17 cellular contexts compared by ENCODE assay signal in the genomic region with DNA sequence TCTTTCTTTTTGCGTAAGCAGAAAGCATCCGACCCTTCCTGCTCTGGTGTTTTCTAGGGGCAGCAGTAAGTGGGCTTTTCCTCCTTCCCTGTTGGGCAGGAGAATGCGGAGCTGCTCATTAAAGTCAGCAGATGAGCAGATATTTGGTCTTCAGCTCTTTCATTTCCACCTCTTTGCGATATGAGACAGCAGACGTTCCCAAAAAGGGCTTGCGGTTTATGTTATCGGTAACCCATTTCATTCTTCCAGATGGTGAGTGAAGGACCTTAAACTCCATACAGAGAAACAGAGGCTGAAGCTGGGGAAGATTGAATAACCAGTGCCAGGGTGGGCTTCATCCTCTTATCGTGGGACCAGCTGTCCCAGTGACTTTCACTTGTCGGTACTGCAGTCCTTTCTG. TPM values are rescaled to one million over a fixed set of nuclear protein-coding genes. Genes with fewer than 3 reads are reported as not detected.
A peak's percentile ranks its signal among the peaks of the same experiment; 100 is the strongest.
DNase-seq lines count a peak whose midpoint lies in the region; ATAC-seq and TF ChIP-seq lines count a peak whose summit lies in the region.
"Had no signal": no experiment of that assay in that cellular context is flagged by ENCODE, and none has a peak within 500 bp of the region (broad histone marks: within the 10 kb centered on the region; RNA-seq: fewer than 3 reads in every experiment).

No MANE protein-coding gene starts in this region.

- no peaks in the 10 kb centered on the region for H3K36me3 ChIP-seq in esophagus squamous epithelium
- H3K36me3 ChIP-seq in spleen, result peaks cover 0 to 6% (median 0%) of the 10 kb centered on the region in 6 donors

- TF ChIP-seq CTCF in GM12864 (IDR thresholded peaks at IDR 0.05; ENCODE audit: low read depth, low read length, missing control alignments) (no peak), RWPE1 (conservative IDR thresholded peaks at IDR 0.05; ENCODE audit: low read depth) (no peak), esophagus squamous epithelium (IDR thresholded peaks at IDR 0.05) (no peak), progenitor cell of endocrine pancreas (IDR thresholded peaks at IDR 0.05; ENCODE audit: unreplicated experiment) (no peak), spleen (IDR thresholded peaks at IDR 0.05 in 8 of 11, conservative IDR thresholded peaks at IDR 0.05 in 3 of 11) (no peak)

- H3K9me3 ChIP-seq in esophagus squamous epithelium, result no peaks in the 10 kb centered on the region
- peaks cover 0 to 20% (median 16%) of the 10 kb centered on the region in 8 donors for H3K9me3 ChIP-seq in spleen
- H3K9me3 ChIP-seq: SK-N-SH had no signal

- peak overlapping the region; percentile 42 for H3K4me3 Mint-ChIP-seq in progenitor cell of endocrine pancreas (ENCODE audit: low read depth)
- H3K4me3 Mint-ChIP-seq: CD8-positive, alpha-beta memory T cell; neural crest cell had no signal

- H3K4me1 Mint-ChIP-seq in progenitor cell of endocrine pancreas (ENCODE audit: low read depth), result peaks cover 61% of the 10 kb centered on the region

- peaks cover 13% of the 10 kb centered on the region for H3K36me3 Mint-ChIP-seq in progenitor cell of endocrine pancreas (ENCODE audit: insufficient read depth)

- H3K9me3 Mint-ChIP-seq in progenitor cell of endocrine pancreas (ENCODE audit: low read depth), result peaks cover 3% of the 10 kb centered on the region

- POLR2A ChIA-PET in RWPE1 (lab: Yijun Ruan, JAX; ENCODE audit: low non-redundant PET), result no interaction called here

- H3K27me3 ChIP-seq in esophagus squamous epithelium (no peaks in the 10 kb centered on the region), spleen (replicated peaks in 1 of 7) (no peaks in the 10 kb centered on the region)

- no peaks in the 10 kb centered on the region for H3K27me3 Mint-ChIP-seq in progenitor cell of endocrine pancreas

- intact Hi-C loops in esophagus squamous epithelium (cut with DNase I), result no loop called here
- intact Hi-C loops in spleen (cut with DNase I; ENCODE audit: low total_unique reads), result no loop called here

- peaks cover 32 to 89% (median 52%) of the 10 kb centered on the region in 3 donors for H3K4me1 ChIP-seq in esophagus squamous epithelium
- H3K4me1 ChIP-seq in spleen, result peaks cover 23 to 48% (median 40%) of the 10 kb centered on the region in 6 donors

- H3K27ac Mint-ChIP-seq in progenitor cell of endocrine pancreas, result peak overlapping the region; percentile 99

- DNase-seq in GM12864 (ENCODE audit: low read depth) (no peak), RWPE1 (ENCODE audit: low spot score) (no peak), esophagus squamous epithelium (lab: John Stamatoyannopoulos, UW) (no peak), progenitor cell of endocrine pancreas (ENCODE audit: low spot score, unreplicated experiment) (no peak), amniotic stem cell (lab: John Stamatoyannopoulos, UW) (no peak), GM19240 (ENCODE audit: insufficient read length, low spot score) (no peak), spleen (no peak)
- DNase-seq: activated CD4-positive, alpha-beta T cell treated with anti-CD3 and anti-CD28 coated beads for 48 hours; CD8-positive, alpha-beta memory T cell; EL; GM23248; NCI-H2107; NCI-H748 treated with DMSO at 0.1 percent for 48 hours; SK-N-SH had no signal

- TF ChIP-seq POLR2A in esophagus squamous epithelium (IDR thresholded peaks at IDR 0.05) (no peak), spleen (IDR thresholded peaks at IDR 0.05) (no peak)

- ATAC-seq in HG02763 (IDR thresholded peaks at IDR 0.05; ENCODE audit: unreplicated experiment), result no peak

- peak overlapping the region; percentile 36 for H3K4me3 ChIP-seq in GM12864 (ENCODE audit: low read depth, low read length)
- peak overlapping the region in 2 of 4 donors; percentile 46 for H3K4me3 ChIP-seq in esophagus squamous epithelium
- no peak overlapping the region for H3K4me3 ChIP-seq in spleen
- H3K4me3 ChIP-seq: GM23248 had no signal

- peak overlapping the region; percentile 73; the same call in 1 of the 2 replicates for H3K27ac ChIP-seq in RWPE1
- peak overlapping the region; percentile 88 to 93 (median 90) for H3K27ac ChIP-seq in esophagus squamous epithelium
- no peak overlapping the region for H3K27ac ChIP-seq in spleen
- H3K27ac ChIP-seq: GM23248, KMS-11 had no signal

- WGBS in esophagus squamous epithelium, 2 donors, result 86 to 90% methylated on average over 7 to 9 of the region's 9 CpGs
- WGBS in spleen, 5 donors, result 68 to 86% (median 78%) methylated on average over 9 of the region's 9 CpGs

- CTCF ChIA-PET in RWPE1 (lab: Yijun Ruan, JAX), result interaction anchor here (0.6 to 2.0 kb wide), 3 partner anchors 15 to 143 kb away, joined by 3 to 7 read pairs (median 6); no protein-coding TSS in a partner anchor

RNA-seq across cellular contexts. Expression of a gene that starts 40.7 kb away (rescaled TPM):
- total RNA-seq in esophagus squamous epithelium (10 to 100 TPM; 22.3 to 32.4 (median 31.0) TPM), progenitor cell of endocrine pancreas (66.2 and 70.1 TPM in 2 replicates), spleen (100 to 1,000 TPM in 1 of 7 donors, 10 to 100 TPM in 6; 35.2 to 100 (median 58.7) TPM)
- polyA plus RNA-seq in spleen, result 10 to 100 TPM in 2 of 3 donors, 1 to 10 TPM in 1; 6.4 to 24.0 (median 12.0) TPM

Comparison
In these comparisons a context has a peak if more than half of its experiments do, and no peak if none do; other contexts are left out.
1. H3K27ac ChIP-seq: peak in RWPE1 (single experiment) and esophagus squamous epithelium (4 of 4); none in spleen (0 of 8).